Comparison of ENCODE assay signal across 11 cellular contexts in genomic region chr16:82652826-82653225, GRCh38. TPM values are rescaled to one million over a fixed set of nuclear protein-coding genes. Genes with fewer than 3 reads are reported as not detected.
DNase-seq lines count a peak whose midpoint lies in the region; ATAC-seq, FAIRE-seq and TF ChIP-seq lines count a peak whose summit lies in the region.
"Had no signal": no experiment of that assay in that cellular context is flagged by ENCODE, and none has a peak within 500 bp of the region (broad histone marks: within the 10 kb centered on the region; RNA-seq: fewer than 3 reads in every experiment).

No MANE protein-coding gene starts in this region.

- no peak for TF ChIP-seq CTCF in left ventricle myocardium inferior (IDR thresholded peaks at IDR 0.05; ENCODE audit: borderline replicate concordance)

- FAIRE-seq in GM12892 (lab: Jason Lieb, UNC), result no peak
- FAIRE-seq: colon had no signal

- peaks cover 57% of the 10 kb centered on the region for H3K4me1 ChIP-seq in left ventricle myocardium inferior
- peaks cover 57% of the 10 kb centered on the region for H3K4me1 ChIP-seq in SJSA1 (replicated peaks)
- H3K4me1 ChIP-seq in thymus (ENCODE audit: control insufficient read depth, insufficient read depth, low read length), result peaks cover 63% of the 10 kb centered on the region

- DNase-seq in left ventricle myocardium inferior, result no peak
- DNase-seq in left cardiac atrium, result no peak
- DNase-seq in SJSA1 (ENCODE audit: low read depth in 1 of 2, low spot score in 2 of 2), result no peak
- DNase-seq in epithelial cell of prostate (ENCODE audit: low read depth, low spot score), result no peak
- DNase-seq in GM12892 (ENCODE audit: insufficient read length), result no peak
- DNase-seq in NCI-H2029 treated with DMSO at 0.1 percent for 48 hours (lab: John Stamatoyannopoulos, UW), result no peak
- no peak for DNase-seq in stimulated activated CD4-positive, alpha-beta T cell treated with anti-CD3 and anti-CD28 coated beads, Interleukin-12 subunit alpha, Interleukin-12 subunit beta, amount 100 ng/mL, for 4 hours
- DNase-seq: MV-4-11, NCI-H2171 treated with DMSO at 0.1 percent for 48 hours had no signal

- H3K9me3 ChIP-seq in left ventricle myocardium inferior (replicated peaks) (no peaks in the 10 kb centered on the region), SJSA1 (replicated peaks) (no peaks in the 10 kb centered on the region), thymus (ENCODE audit: control insufficient read depth) (no peaks in the 10 kb centered on the region)

- ATAC-seq in left cardiac atrium, result no peak

- intact Hi-C loops in left ventricle myocardium inferior (cut with micrococcal nuclease) (no loop called here), left cardiac atrium (cut with DNase I) (no loop called here)

- H3K27ac ChIP-seq in left ventricle myocardium inferior (replicated peaks) (peak overlapping the region; percentile 72), SJSA1 (peak overlapping the region; percentile 98), epithelial cell of prostate (peak overlapping the region; percentile 78), thymus (ENCODE audit: low read depth) (peak overlapping the region; percentile 53)

- WGBS in thymus, result 94% methylated on average over 4 of the region's 4 CpGs

- no peaks in the 10 kb centered on the region for H3K36me3 ChIP-seq in left ventricle myocardium inferior
- no peaks in the 10 kb centered on the region for H3K36me3 ChIP-seq in SJSA1
- no peaks in the 10 kb centered on the region for H3K36me3 ChIP-seq in thymus (ENCODE audit: control insufficient read depth, insufficient read depth)

- H3K27me3 ChIP-seq in left ventricle myocardium inferior (ENCODE audit: low read depth) (no peaks in the 10 kb centered on the region), SJSA1 (replicated peaks) (no peaks in the 10 kb centered on the region), thymus (ENCODE audit: control insufficient read depth, insufficient read depth) (no peaks in the 10 kb centered on the region)

- TF ChIP-seq POLR2A in GM12892 (IDR thresholded peaks at IDR 0.05; ENCODE audit: low read depth, low read length), result no peak

- H3K4me3 ChIP-seq in left ventricle myocardium inferior (no peak overlapping the region), SJSA1 (no peak overlapping the region), thymus (ENCODE audit: low read length) (no peak overlapping the region)

RNA-seq across cellular contexts. Expression of gene CDH13, which starts 26.1 kb away (rescaled TPM):
- 161 TPM for total RNA-seq in left ventricle myocardium inferior
- 100 to 1,000 TPM in 1 of 2 donors, 10 to 100 TPM in 1; 68.6 to 100 TPM for total RNA-seq in left cardiac atrium
- 60.7 and 62.5 TPM in 2 replicates for total RNA-seq in SJSA1 (2014; rRNA removed; shearing (Covaris generic))
- polyA plus RNA-seq in thymus, result 1.5 TPM
- 0.53 TPM for polyA plus RNA-seq in GM12892 (2012; ENCODE audit: missing spikeins)
